ENCODE assay signal across 10 cellular contexts in the genomic region with DNA sequence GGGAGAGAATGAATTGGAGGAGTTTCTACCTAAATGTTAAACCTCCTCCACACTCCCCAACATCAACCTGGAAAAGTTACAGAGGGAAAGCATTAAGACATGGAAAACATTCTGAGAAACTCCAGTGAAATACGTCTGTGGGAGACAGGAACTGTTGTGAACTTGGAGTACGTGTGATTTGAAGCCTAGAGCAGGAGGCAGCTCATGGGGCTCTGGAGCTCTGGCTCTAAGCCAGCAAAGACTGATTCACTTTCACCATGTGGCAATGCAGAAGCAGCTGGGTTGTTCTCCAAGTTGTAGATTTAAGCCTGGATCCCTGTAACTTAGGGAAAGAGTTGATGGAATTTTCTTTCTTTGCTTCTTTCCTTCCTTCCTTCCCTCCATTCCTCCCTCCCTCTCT.
DNase-seq lines count a peak whose midpoint lies in the region; ATAC-seq, FAIRE-seq and TF ChIP-seq lines count a peak whose summit lies in the region.
"Had no signal": no experiment of that assay in that cellular context is flagged by ENCODE, and none has a peak within 500 bp of the region (broad histone marks: within the 10 kb centered on the region; RNA-seq: fewer than 3 reads in every experiment).

No MANE protein-coding gene starts in this region.

- POLR2A ChIA-PET in naive thymus-derived CD4-positive, alpha-beta T cell (lab: Charles Lee): no interaction called here

- H3K27ac Mint-ChIP-seq in naive thymus-derived CD4-positive, alpha-beta T cell: no peak overlapping the region

- H3K4me3 ChIP-seq in adrenal gland (no peak overlapping the region), cardiac muscle cell (no peak overlapping the region), kidney (ENCODE audit: low read length in 2 of 2) (no peak overlapping the region)
- no peak overlapping the region for H3K4me3 ChIP-seq in naive thymus-derived CD4-positive, alpha-beta T cell (ENCODE audit: low read length)
- H3K4me3 ChIP-seq: transverse colon had no signal

- no peak overlapping the region for H3K9ac ChIP-seq in kidney (ENCODE audit: low read length in 2 of 2)

- H3K27me3 ChIP-seq in adrenal gland (no peaks in the 10 kb centered on the region), cardiac muscle cell (no peaks in the 10 kb centered on the region)
- H3K27me3 ChIP-seq in naive thymus-derived CD4-positive, alpha-beta T cell (ENCODE audit: control insufficient read depth in 2 of 2, insufficient read depth in 2 of 2, low read length in 2 of 2): no peaks in the 10 kb centered on the region
- H3K27me3 ChIP-seq: transverse colon had no signal

- no peak for TF ChIP-seq POLR2A in adrenal gland (IDR thresholded peaks at IDR 0.05)

- no peaks in the 10 kb centered on the region for H3K4me1 Mint-ChIP-seq in naive thymus-derived CD4-positive, alpha-beta T cell

- H3K4me1 ChIP-seq in adrenal gland (replicated peaks in 1 of 2) (no peaks in the 10 kb centered on the region), cardiac muscle cell (ENCODE audit: low read depth) (no peaks in the 10 kb centered on the region), kidney (ENCODE audit: control insufficient read depth in 1 of 2, insufficient read depth in 1 of 2, low read depth in 1 of 2, low read length in 2 of 2) (no peaks in the 10 kb centered on the region)
- H3K4me1 ChIP-seq in naive thymus-derived CD4-positive, alpha-beta T cell (ENCODE audit: control insufficient read depth in 2 of 2, insufficient read depth in 2 of 2, low read length in 2 of 2): no peaks in the 10 kb centered on the region
- H3K4me1 ChIP-seq: transverse colon had no signal

- no peak for FAIRE-seq in kidney (lab: Jason Lieb, UNC)

- intact Hi-C loops in adrenal gland (cut with DNase I): no loop called here
- intact Hi-C loops in kidney (cut with DNase I): no loop called here
- intact Hi-C loops in naive thymus-derived CD4-positive, alpha-beta T cell (cut with micrococcal nuclease): no loop called here

- no peak for ATAC-seq in HG03045 (IDR thresholded peaks at IDR 0.05; ENCODE audit: unreplicated experiment)
- no peak for ATAC-seq in naive thymus-derived CD4-positive, alpha-beta T cell

- 0 to 17% (median 4%) methylated on average over 2 of the region's 2 CpGs for WGBS in adrenal gland, 4 donors

- CTCF ChIA-PET in naive thymus-derived CD4-positive, alpha-beta T cell (lab: Charles Lee): no interaction called here

- H3K27ac ChIP-seq in adrenal gland: no peak overlapping the region
- no peak overlapping the region for H3K27ac ChIP-seq in cardiac muscle cell
- no peak overlapping the region for H3K27ac ChIP-seq in kidney (ENCODE audit: low read depth in 2 of 2, low read length in 2 of 2)
- H3K27ac ChIP-seq in naive thymus-derived CD4-positive, alpha-beta T cell (ENCODE audit: low read depth, low read length): no peak overlapping the region
- H3K27ac ChIP-seq: transverse colon had no signal

- no peaks in the 10 kb centered on the region for H3K9me3 ChIP-seq in adrenal gland (replicated peaks in 1 of 3)
- H3K9me3 ChIP-seq in cardiac muscle cell (ENCODE audit: low read depth): no peaks in the 10 kb centered on the region
- H3K9me3 ChIP-seq in kidney (ENCODE audit: control insufficient read depth in 1 of 2, low read length in 2 of 2): no peaks in the 10 kb centered on the region
- H3K9me3 ChIP-seq in naive thymus-derived CD4-positive, alpha-beta T cell (ENCODE audit: control insufficient read depth in 2 of 3, low read length in 3 of 3): no peaks in the 10 kb centered on the region
- H3K9me3 ChIP-seq: transverse colon had no signal

- H3K36me3 ChIP-seq in adrenal gland (replicated peaks in 1 of 2) (no peaks in the 10 kb centered on the region), cardiac muscle cell (no peaks in the 10 kb centered on the region), kidney (ENCODE audit: control insufficient read depth in 1 of 2, insufficient read depth in 2 of 2, low read length in 2 of 2) (no peaks in the 10 kb centered on the region)
- no peaks in the 10 kb centered on the region for H3K36me3 ChIP-seq in naive thymus-derived CD4-positive, alpha-beta T cell (ENCODE audit: control insufficient read depth in 2 of 3, insufficient read depth in 3 of 3, low read length in 3 of 3)
- H3K36me3 ChIP-seq: transverse colon had no signal

- DNase-seq in HT1080 (ENCODE audit: low read depth): peak; percentile 69
- DNase-seq in adrenal gland: peak; percentile 58 to 80 (median 75)
- DNase-seq in cardiac muscle cell (ENCODE audit: low read depth in 1 of 2, low spot score in 1 of 2): peak; percentile 67 to 80
- DNase-seq in renal cortical epithelial cell (ENCODE audit: low read depth): peak; percentile 70
- no peak for DNase-seq in SKM-1 (lab: John Stamatoyannopoulos, UW; ENCODE audit: unreplicated experiment)
- DNase-seq in kidney: no peak
- no peak for DNase-seq in naive thymus-derived CD4-positive, alpha-beta T cell
- DNase-seq: NCI-H226, transverse colon had no signal

- no peak overlapping the region for H3K4me3 Mint-ChIP-seq in naive thymus-derived CD4-positive, alpha-beta T cell

- TF ChIP-seq CTCF in adrenal gland (IDR thresholded peaks at IDR 0.05) (no peak), cardiac muscle cell (IDR thresholded peaks at IDR 0.05; ENCODE audit: low read depth, low read length) (no peak), kidney (IDR thresholded peaks at IDR 0.05; ENCODE audit: borderline replicate concordance, extremely low read depth, insufficient read depth) (no peak)

- H3K36me3 Mint-ChIP-seq in naive thymus-derived CD4-positive, alpha-beta T cell: no peaks in the 10 kb centered on the region

- no peaks in the 10 kb centered on the region for H3K27me3 Mint-ChIP-seq in naive thymus-derived CD4-positive, alpha-beta T cell

- peaks cover 0 to 15% (median 4%) of the 10 kb centered on the region in 11 donors for H3K9me3 Mint-ChIP-seq in naive thymus-derived CD4-positive, alpha-beta T cell

Comparison
In these comparisons a context has a peak if more than half of its experiments do, and no peak if none do; other contexts are left out.
1. DNase-seq: peak in HT1080 (single experiment), adrenal gland (7 of 7), cardiac muscle cell (2 of 2) and renal cortical epithelial cell (single experiment); none in SKM-1 (single experiment), kidney (single experiment) and naive thymus-derived CD4-positive, alpha-beta T cell (0 of 9).